ENCODE assay signal across 8 cellular contexts in the genomic region with DNA sequence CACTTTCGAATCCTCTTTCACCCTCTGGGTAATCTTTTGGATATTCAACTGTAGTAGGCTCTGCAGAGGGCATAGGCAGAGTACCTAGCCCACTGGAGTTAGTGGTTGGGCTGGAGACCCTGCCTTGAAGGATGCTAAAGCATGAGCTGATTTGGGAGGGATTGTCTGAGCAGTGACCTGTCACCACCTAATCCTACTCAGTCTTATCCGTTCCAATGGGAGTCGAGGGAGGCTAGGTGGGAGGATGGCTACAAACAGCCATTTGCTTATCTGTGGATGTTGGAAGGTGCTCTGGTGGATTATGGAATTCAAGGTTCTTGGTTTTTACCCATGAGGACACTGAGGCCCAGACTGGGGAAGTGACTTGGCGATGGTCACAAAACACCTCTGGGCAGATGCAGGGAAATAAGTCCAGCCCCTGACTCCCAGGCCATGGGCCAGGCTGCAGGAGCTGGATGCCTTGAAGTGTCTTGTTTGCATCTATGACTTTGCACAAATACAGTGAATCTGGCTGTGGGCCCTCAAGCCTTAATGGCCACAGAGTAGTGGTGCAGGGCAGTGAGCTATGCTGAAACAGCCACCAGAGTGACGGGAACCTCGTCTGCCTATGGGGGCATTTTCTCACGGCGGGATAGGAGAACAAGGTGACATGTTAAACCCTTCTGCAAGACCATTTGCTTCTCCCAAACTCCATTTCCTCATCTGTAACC. TPM values are rescaled to one million over a fixed set of nuclear protein-coding genes. Genes with fewer than 3 reads are reported as not detected.
DNase-seq lines count a peak whose midpoint lies in the region; ATAC-seq and TF ChIP-seq lines count a peak whose summit lies in the region.

No MANE protein-coding gene starts in this region.

- no peaks in the 10 kb centered on the region for H3K27me3 Mint-ChIP-seq in activated naive CD4-positive, alpha-beta T cell treated with anti-CD3 and anti-CD28 coated beads for 36 hours (ENCODE audit: low read depth)

- CTCF ChIA-PET in activated naive CD4-positive, alpha-beta T cell treated with anti-CD3 and anti-CD28 coated beads for 36 hours (lab: Charles Lee), result interaction anchor here (1.0 kb wide), 1 partner anchor 37 kb away, joined by 4 read pairs; no protein-coding TSS in a partner anchor

- H3K4me3 ChIP-seq in right lobe of liver (peak overlapping the region; percentile 59 to 67 (median 62)), tibial nerve (peak overlapping the region in 3 of 4 donors; percentile 61 to 76 (median 61))

- peak; percentile 10 for DNase-seq in activated naive CD4-positive, alpha-beta T cell treated with anti-CD3 and anti-CD28 coated beads for 36 hours
- DNase-seq in activated naive CD4-positive, alpha-beta T cell treated with anti-CD3 and anti-CD28 coated beads, Interleukin-2, amount 50 U/mL, for 16 hours, result no peak
- DNase-seq in right lobe of liver (no peak), tibial nerve (ENCODE audit: low spot score in 2 of 2) (no peak), NCI-H2196 (lab: John Stamatoyannopoulos, UW; ENCODE audit: unreplicated experiment) (no peak)

- ATAC-seq in right lobe of liver (no peak), HG03571 (IDR thresholded peaks at IDR 0.05; ENCODE audit: unreplicated experiment) (no peak), HG03139 (IDR thresholded peaks at IDR 0.05; ENCODE audit: unreplicated experiment) (no peak)

- H3K27me3 ChIP-seq in right lobe of liver (no peaks in the 10 kb centered on the region), tibial nerve (no peaks in the 10 kb centered on the region)

- TF ChIP-seq CTCF in right lobe of liver (IDR thresholded peaks at IDR 0.05), result no peak
- TF ChIP-seq CTCF in tibial nerve (IDR thresholded peaks at IDR 0.05), result no peak

- TF ChIP-seq POLR2A in right lobe of liver (IDR thresholded peaks at IDR 0.05) (no peak), tibial nerve (IDR thresholded peaks at IDR 0.05) (no peak)

- peaks cover 24% of the 10 kb centered on the region for H3K36me3 Mint-ChIP-seq in activated naive CD4-positive, alpha-beta T cell treated with anti-CD3 and anti-CD28 coated beads for 36 hours (ENCODE audit: low read depth)

- peaks cover 0 to 27% (median 10%) of the 10 kb centered on the region in 4 donors for H3K4me1 ChIP-seq in right lobe of liver
- peaks cover 0 to 58% (median 24%) of the 10 kb centered on the region in 4 donors for H3K4me1 ChIP-seq in tibial nerve

- peak overlapping the region; percentile 80 for H3K4me3 Mint-ChIP-seq in activated naive CD4-positive, alpha-beta T cell treated with anti-CD3 and anti-CD28 coated beads for 36 hours

- H3K36me3 ChIP-seq in right lobe of liver (peaks cover 0 to 21% (median 3%) of the 10 kb centered on the region in 4 donors), tibial nerve (peaks cover 0 to 21% (median 0%) of the 10 kb centered on the region in 3 donors)

- no peaks in the 10 kb centered on the region for H3K9me3 ChIP-seq in right lobe of liver
- H3K9me3 ChIP-seq in tibial nerve, result no peaks in the 10 kb centered on the region

- TF ChIP-seq EP300 in tibial nerve (IDR thresholded peaks at IDR 0.05), result no peak

- H3K9me3 Mint-ChIP-seq in activated naive CD4-positive, alpha-beta T cell treated with anti-CD3 and anti-CD28 coated beads for 36 hours, result no peaks in the 10 kb centered on the region

- 55 to 62% (median 56%) methylated on average over 8 of the region's 8 CpGs for WGBS in adipose tissue, 3 donors
- 47% methylated on average over 3 of the region's 8 CpGs for WGBS in right lobe of liver (ENCODE audit: insufficient coverage, low coverage, low lambda C conversion rate, missing lambda C conversion rate)
- whole genome bisulfite sequencing in tibial nerve, 2 donors, result 64 to 68% methylated on average over 8 of the region's 8 CpGs

- peak overlapping the region; percentile 81 for H3K27ac Mint-ChIP-seq in activated naive CD4-positive, alpha-beta T cell treated with anti-CD3 and anti-CD28 coated beads for 36 hours

- peaks cover 31% of the 10 kb centered on the region for H3K4me1 Mint-ChIP-seq in activated naive CD4-positive, alpha-beta T cell treated with anti-CD3 and anti-CD28 coated beads for 36 hours (ENCODE audit: low read depth)

- H3K27ac ChIP-seq in adipose tissue (ENCODE audit: low read depth, low read length), result peak overlapping the region; percentile 59
- peak overlapping the region; percentile 60 to 85 (median 76) for H3K27ac ChIP-seq in right lobe of liver
- peak overlapping the region; percentile 65 to 95 (median 88) for H3K27ac ChIP-seq in tibial nerve

- intact Hi-C loops in activated naive CD4-positive, alpha-beta T cell treated with anti-CD3 and anti-CD28 coated beads for 36 hours (cut with micrococcal nuclease), result loop anchor here (1.0 to 2.0 kb wide), 5 partner anchors 22 to 413 kb away; partner anchors contain the start of genes ATP6V0A2, OGFOD2 and TMED2
- intact Hi-C loops in right lobe of liver (cut with DNase I), result no loop called here

RNA-seq across cellular contexts. Expression of gene KMT5A, which starts 3.7 kb away (rescaled TPM):
- 10 to 100 TPM; 54.0 to 55.1 TPM for total RNA-seq in activated naive CD4-positive, alpha-beta T cell treated with anti-CD3 and anti-CD28 coated beads for 36 hours
- polyA plus RNA-seq in adipose tissue, result 10 to 100 TPM; 15.0 to 20.8 (median 15.2) TPM
- 10 to 100 TPM; 13.1 to 17.6 (median 13.7) TPM for total RNA-seq in right lobe of liver
- 10 to 100 TPM; 16.5 to 34.5 (median 27.0) TPM for total RNA-seq in tibial nerve

RNA-seq across cellular contexts. Expression of gene SBNO1, which starts 23.0 kb away (rescaled TPM):
- 10 to 100 TPM; 40.4 to 43.0 TPM for total RNA-seq in activated naive CD4-positive, alpha-beta T cell treated with anti-CD3 and anti-CD28 coated beads for 36 hours
- polyA plus RNA-seq in adipose tissue, result 1 to 10 TPM; 2.9 to 5.2 (median 4.9) TPM
- total RNA-seq in right lobe of liver, result 10 to 100 TPM; 11.5 to 15.7 (median 13.2) TPM
- total RNA-seq in tibial nerve, result 10 to 100 TPM; 13.9 to 25.8 (median 17.8) TPM

RNA-seq across cellular contexts. Expression of gene RILPL2, which starts 48.8 kb away (rescaled TPM):
- 1 to 10 TPM; 8.1 to 9.1 TPM for total RNA-seq in activated naive CD4-positive, alpha-beta T cell treated with anti-CD3 and anti-CD28 coated beads for 36 hours
- 10 to 100 TPM in 1 of 3 donors, 1 to 10 TPM in 2; 2.0 to 11.7 (median 7.8) TPM for polyA plus RNA-seq in adipose tissue
- total RNA-seq in right lobe of liver (1 to 10 TPM; 1.6 to 2.7 (median 1.8) TPM), tibial nerve (1 to 10 TPM; 5.2 to 6.9 (median 6.1) TPM)
